Comparison of ENCODE assay signal across 16 cellular contexts in genomic region chr2:3142210-3142609, GRCh38.
DNase-seq lines count a peak whose midpoint lies in the region; ATAC-seq and TF ChIP-seq lines count a peak whose summit lies in the region.
"Had no signal": no experiment of that assay in that cellular context is flagged by ENCODE, and none has a peak within 500 bp of the region (broad histone marks: within the 10 kb centered on the region; RNA-seq: fewer than 3 reads in every experiment).

No MANE protein-coding gene starts in this region.

- no peaks in the 10 kb centered on the region for H3K9me3 ChIP-seq in vagina

- H3K4me3 Mint-ChIP-seq in activated CD4-positive, alpha-beta T cell treated with anti-CD3 and anti-CD28 coated beads for 36 hours: no peak overlapping the region
- no peak overlapping the region for H3K4me3 Mint-ChIP-seq in stimulated activated memory B cell treated with anti-CD40 and anti-IgM and Interleukin-4, amounts not matched to agents 10 μg/mL and 1 μg/mL and 100 μg/mL, for 72 hours

- H3K36me3 Mint-ChIP-seq in activated CD4-positive, alpha-beta T cell treated with anti-CD3 and anti-CD28 coated beads for 36 hours (ENCODE audit: low read depth): no peaks in the 10 kb centered on the region
- H3K36me3 Mint-ChIP-seq in stimulated activated memory B cell treated with anti-CD40 and anti-IgM and Interleukin-4, amounts not matched to agents 10 μg/mL and 1 μg/mL and 100 μg/mL, for 72 hours: no peaks in the 10 kb centered on the region

- no peaks in the 10 kb centered on the region for H3K9me3 Mint-ChIP-seq in activated CD4-positive, alpha-beta T cell treated with anti-CD3 and anti-CD28 coated beads for 36 hours (ENCODE audit: low read depth)
- H3K9me3 Mint-ChIP-seq in stimulated activated memory B cell treated with anti-CD40 and anti-IgM and Interleukin-4, amounts not matched to agents 10 μg/mL and 1 μg/mL and 100 μg/mL, for 72 hours: no peaks in the 10 kb centered on the region

- no peaks in the 10 kb centered on the region for H3K27me3 Mint-ChIP-seq in activated CD4-positive, alpha-beta T cell treated with anti-CD3 and anti-CD28 coated beads for 36 hours
- no peaks in the 10 kb centered on the region for H3K27me3 Mint-ChIP-seq in stimulated activated memory B cell treated with anti-CD40 and anti-IgM and Interleukin-4, amounts not matched to agents 10 μg/mL and 1 μg/mL and 100 μg/mL, for 72 hours

- no peak for DNase-seq in activated CD4-positive, alpha-beta T cell treated with anti-CD3 and anti-CD28 coated beads for 36 hours
- DNase-seq in activated CD4-positive, alpha-beta T cell treated with anti-CD3 and anti-CD28 coated beads, Interleukin-2, amount 50 U/mL, for 1 hour: no peak
- no peak for DNase-seq in DMS 273 treated with DMSO at 0.1 percent for 48 hours (lab: John Stamatoyannopoulos, UW)
- no peak for DNase-seq in vagina (ENCODE audit: extremely low spot score in 2 of 2)
- no peak for DNase-seq in ureter (ENCODE audit: low spot score)
- DNase-seq: DND-41, MV-4-11, NCI-H1417 treated with DMSO at 0.1 percent for 48 hours, NCI-H2029, NCI-H2171, NCI-H774, SW 1271 had no signal

- no peak for TF ChIP-seq CTCF in vagina (IDR thresholded peaks at IDR 0.05)

- no peak overlapping the region for H3K27ac ChIP-seq in vagina
- H3K27ac ChIP-seq: 22Rv1 had no signal

- CTCF ChIA-PET in activated CD4-positive, alpha-beta T cell treated with anti-CD3 and anti-CD28 coated beads for 36 hours (lab: Charles Lee): interaction anchor here (0.5 kb wide), 1 partner anchor 87 kb away, joined by 3 read pairs; no protein-coding TSS in a partner anchor

- H3K36me3 ChIP-seq in vagina: no peaks in the 10 kb centered on the region

- H3K27me3 ChIP-seq in vagina: no peaks in the 10 kb centered on the region

- peak; percentile 36 for ATAC-seq in activated CD4-positive, alpha-beta T cell treated with anti-CD3 and anti-CD28 coated beads for 36 hours
- ATAC-seq in GM21423 (IDR thresholded peaks at IDR 0.05; ENCODE audit: unreplicated experiment): peak; percentile 50
- ATAC-seq in HG03432 (IDR thresholded peaks at IDR 0.05; ENCODE audit: unreplicated experiment): peak; percentile 57
- peak; percentile 56 for ATAC-seq in stimulated activated memory B cell treated with anti-CD40 and anti-IgM and Interleukin-4, amounts not matched to agents 10 μg/mL and 1 μg/mL and 100 μg/mL, for 72 hours

- no peaks in the 10 kb centered on the region for H3K4me1 ChIP-seq in vagina

- H3K27ac Mint-ChIP-seq in activated CD4-positive, alpha-beta T cell treated with anti-CD3 and anti-CD28 coated beads for 36 hours: no peak overlapping the region
- no peak overlapping the region for H3K27ac Mint-ChIP-seq in stimulated activated memory B cell treated with anti-CD40 and anti-IgM and Interleukin-4, amounts not matched to agents 10 μg/mL and 1 μg/mL and 100 μg/mL, for 72 hours

- TF ChIP-seq POLR2A in vagina (IDR thresholded peaks at IDR 0.05): no peak

- intact Hi-C loops in activated CD4-positive, alpha-beta T cell treated with anti-CD3 and anti-CD28 coated beads for 36 hours (cut with DNase I, micrococcal nuclease): no loop called here
- intact Hi-C loops in vagina (cut with DNase I): no loop called here

- no peaks in the 10 kb centered on the region for H3K4me1 Mint-ChIP-seq in activated CD4-positive, alpha-beta T cell treated with anti-CD3 and anti-CD28 coated beads for 36 hours
- H3K4me1 Mint-ChIP-seq in stimulated activated memory B cell treated with anti-CD40 and anti-IgM and Interleukin-4, amounts not matched to agents 10 μg/mL and 1 μg/mL and 100 μg/mL, for 72 hours: no peaks in the 10 kb centered on the region

- H3K4me3 ChIP-seq in vagina: no peak overlapping the region

- POLR2A ChIA-PET in activated CD4-positive, alpha-beta T cell treated with anti-CD3 and anti-CD28 coated beads for 36 hours (lab: Charles Lee): no interaction called here
